Comparison of ENCODE assay signal across 32 cellular contexts in genomic region chr12:66962316-66962715, GRCh38.
"Had no signal": no experiment of that assay in that cellular context is flagged by ENCODE, and none has a peak within 500 bp of the region (broad histone marks: within the 10 kb centered on the region; RNA-seq: fewer than 3 reads in every experiment).

No MANE protein-coding gene starts in this region.

- H3K9me3 ChIP-seq: ascending aorta, heart left ventricle, lower lobe of right lung, ovary, right lobe of liver, upper lobe of left lung, vagina had no signal

- H3K4me1 ChIP-seq: ascending aorta, heart left ventricle, lower lobe of right lung, right lobe of liver, upper lobe of left lung, vagina had no signal

- H3K4me3 Mint-ChIP-seq: activated CD4-positive, alpha-beta memory T cell treated with anti-CD3 and anti-CD28 coated beads for 36 hours; activated CD4-positive, alpha-beta T cell treated with anti-CD3 and anti-CD28 coated beads, Interleukin-2, amount 10 ng/mL, durations not matched to agents 24 days and 14 days; activated naive CD4-positive, alpha-beta T cell treated with anti-CD3 and anti-CD28 coated beads, Interleukin-2, amount 10 ng/mL, durations not matched to agents 7 days and 5 days; activated naive CD8-positive, alpha-beta T cell treated with anti-CD3 and anti-CD28 coated beads, Interleukin-2, amount 10 ng/mL, durations not matched to agents 7 days and 5 days; brain; effector memory CD8-positive, alpha-beta T cell; nephron; stimulated activated effector memory CD8-positive, alpha-beta T cell treated with anti-CD3 and anti-CD28 coated beads, Interleukin-12 subunit alpha, Interleukin-12 subunit beta, amount 100 ng/mL, for 72 hours; stimulated activated naive CD8-positive, alpha-beta T cell treated with anti-CD3 and anti-CD28 coated beads, Interleukin-15, Interleukin-2, amounts not matched to agents 100 ng/mL and 50 ng/mL, for 24 hours had no signal

- H3K27ac ChIP-seq: ascending aorta, cardiac muscle cell, coronary artery, dorsolateral prefrontal cortex, heart left ventricle, lower lobe of right lung, ovary, right lobe of liver, upper lobe of left lung, vagina, WERI-Rb-1 had no signal

- DNase-seq: activated CD4-positive, alpha-beta memory T cell treated with anti-CD3 and anti-CD28 coated beads for 36 hours; activated CD4-positive, alpha-beta T cell treated with anti-CD3 and anti-CD28 coated beads, Interleukin-2, amount 10 ng/mL, durations not matched to agents 24 days and 14 days; activated CD8-positive, alpha-beta memory T cell treated with anti-CD3 and anti-CD28 coated beads, Interleukin-2, amount 50 U/mL, for 4 hours; activated gamma-delta T cell; activated naive CD4-positive, alpha-beta T cell treated with anti-CD3 and anti-CD28 coated beads, Interleukin-2, amount 10 ng/mL, durations not matched to agents 7 days and 5 days; activated naive CD8-positive, alpha-beta T cell treated with anti-CD3 and anti-CD28 coated beads, Interleukin-2, amount 10 ng/mL, durations not matched to agents 7 days and 5 days; activated T-cell treated with anti-CD3 and anti-CD28 coated beads, Interleukin-2, amount 50 U/mL, for 1 hour; cerebellar nuclear complex; dorsolateral prefrontal cortex; effector memory CD8-positive, alpha-beta T cell; foreskin fibroblast; heart left ventricle; hypothalamus; lower lobe of right lung; mesenchymal stem cell; ovary; right lobe of liver; stimulated activated CD4-positive, alpha-beta T cell treated with anti-CD3 and anti-CD28 coated beads, Interleukin-12 subunit alpha, Interleukin-12 subunit beta, amount 100 ng/mL, for 4 hours; stimulated activated CD4-positive, alpha-beta T cell treated with anti-CD3 and anti-CD28 coated beads, Interleukin-4, amount 100 ng/mL, for 24 hours; upper lobe of left lung; WERI-Rb-1 had no signal

- H3K27me3 Mint-ChIP-seq: activated CD4-positive, alpha-beta memory T cell treated with anti-CD3 and anti-CD28 coated beads for 36 hours; brain; progenitor cell of endocrine pancreas; stimulated activated naive CD8-positive, alpha-beta T cell treated with anti-CD3 and anti-CD28 coated beads, Interleukin-15, Interleukin-2, amounts not matched to agents 100 ng/mL and 50 ng/mL, for 24 hours had no signal

- H3K4me3 ChIP-seq: ascending aorta, cardiac muscle cell, coronary artery, dorsolateral prefrontal cortex, heart left ventricle, lower lobe of right lung, ovary, right lobe of liver, upper lobe of left lung, vagina had no signal

- H3K27me3 ChIP-seq: ascending aorta, cardiac muscle cell, dorsolateral prefrontal cortex, heart left ventricle, ovary, right lobe of liver, upper lobe of left lung, vagina had no signal

- H3K36me3 Mint-ChIP-seq: brain; stimulated activated effector memory CD8-positive, alpha-beta T cell treated with anti-CD3 and anti-CD28 coated beads, Interleukin-12 subunit alpha, Interleukin-12 subunit beta, amount 100 ng/mL, for 72 hours had no signal

- H3K9me3 Mint-ChIP-seq: activated CD4-positive, alpha-beta memory T cell treated with anti-CD3 and anti-CD28 coated beads for 36 hours; brain; nephron; stimulated activated effector memory CD8-positive, alpha-beta T cell treated with anti-CD3 and anti-CD28 coated beads, Interleukin-12 subunit alpha, Interleukin-12 subunit beta, amount 100 ng/mL, for 72 hours; stimulated activated naive CD8-positive, alpha-beta T cell treated with anti-CD3 and anti-CD28 coated beads, Interleukin-15, Interleukin-2, amounts not matched to agents 100 ng/mL and 50 ng/mL, for 24 hours had no signal

- H3K36me3 ChIP-seq: ascending aorta, cardiac muscle cell, heart left ventricle, lower lobe of right lung, ovary, right lobe of liver, upper lobe of left lung, vagina, WERI-Rb-1 had no signal

- ATAC-seq: activated CD4-positive, CD25-positive, alpha-beta regulatory T cell treated with anti-CD3 and anti-CD28 coated beads, Interleukin-2, amount 50 U/mL, for 24 hours; effector memory CD8-positive, alpha-beta T cell; heart left ventricle; left lobe of liver; lower lobe of right lung; right lobe of liver; stimulated activated effector memory CD8-positive, alpha-beta T cell treated with anti-CD3 and anti-CD28 coated beads, Interleukin-12 subunit alpha, Interleukin-12 subunit beta, amount 100 ng/mL, for 72 hours had no signal

- H3K27ac Mint-ChIP-seq: activated CD4-positive, alpha-beta memory T cell treated with anti-CD3 and anti-CD28 coated beads for 36 hours; activated CD4-positive, alpha-beta T cell treated with anti-CD3 and anti-CD28 coated beads, Interleukin-2, amount 10 ng/mL, durations not matched to agents 24 days and 14 days; activated naive CD4-positive, alpha-beta T cell treated with anti-CD3 and anti-CD28 coated beads, Interleukin-2, amount 10 ng/mL, durations not matched to agents 7 days and 5 days; activated naive CD8-positive, alpha-beta T cell treated with anti-CD3 and anti-CD28 coated beads, Interleukin-2, amount 10 ng/mL, durations not matched to agents 7 days and 5 days; brain; effector memory CD8-positive, alpha-beta T cell; nephron; progenitor cell of endocrine pancreas; stimulated activated effector memory CD8-positive, alpha-beta T cell treated with anti-CD3 and anti-CD28 coated beads, Interleukin-12 subunit alpha, Interleukin-12 subunit beta, amount 100 ng/mL, for 72 hours; stimulated activated naive CD8-positive, alpha-beta T cell treated with anti-CD3 and anti-CD28 coated beads, Interleukin-15, Interleukin-2, amounts not matched to agents 100 ng/mL and 50 ng/mL, for 24 hours had no signal
